8 cellular contexts compared by ENCODE assay signal in genomic region chr10:102432162-102432950, GRCh38.
DNase-seq lines count a peak whose midpoint lies in the region; ATAC-seq, FAIRE-seq and TF ChIP-seq lines count a peak whose summit lies in the region.

Gene CUEDC2 (minus strand): TSS chr10:102432574. CDS start chr10:102425188, 7,386 bp downstream.

- no peaks in the 10 kb centered on the region for H3K27me3 ChIP-seq in OCI-LY3 (ENCODE audit: low read depth, low read length)

- peak within 1 kb of the TSS; percentile 99 for H3K9ac ChIP-seq in OCI-LY3 (ENCODE audit: low read length)

- no peak for TF ChIP-seq CTCF in D721Med (IDR thresholded peaks at IDR 0.05; ENCODE audit: insufficient read depth, missing control alignments)
- TF ChIP-seq CTCF in OCI-LY3 (IDR thresholded peaks at IDR 0.05; ENCODE audit: low read depth, low read length), result no peak

- peak within 1 kb of the TSS; percentile 100 for H3K4me3 ChIP-seq in OCI-LY3 (ENCODE audit: low read length)

- H3K79me2 ChIP-seq in OCI-LY3 (ENCODE audit: low read length), result peaks cover 15% of the 10 kb centered on the region

- peak within 1 kb of the TSS; percentile 74 for H3K27ac ChIP-seq in OCI-LY3 (ENCODE audit: low read length)

- FAIRE-seq in D721Med (lab: Jason Lieb, UNC) (no peak), endometrium (lab: Jason Lieb, UNC) (peak; percentile 94)

- H2AFZ ChIP-seq in OCI-LY3 (ENCODE audit: low read depth, low read length), result peak within 1 kb of the TSS; percentile 39; the same call in 1 of the 2 replicates

- peak; percentile 75 for ATAC-seq in GM21515 (IDR thresholded peaks at IDR 0.05; ENCODE audit: unreplicated experiment)

- H3K4me2 ChIP-seq in OCI-LY3 (ENCODE audit: low read length), result peak within 1 kb of the TSS; percentile 96

- peak; percentile 93 for DNase-seq in D721Med (ENCODE audit: insufficient read length, low spot score)
- peak; percentile 90 for DNase-seq in HuH-7 (ENCODE audit: low spot score)
- DNase-seq in activated CD8-positive, alpha-beta memory T cell treated with anti-CD3 and anti-CD28 coated beads, Interleukin-2, amount 50 U/mL, for 48 hours, result peak; percentile 99
- DNase-seq in midbrain (lab: John Stamatoyannopoulos, UW), result peak; percentile 97
- DNase-seq in stimulated activated CD8-positive, alpha-beta memory T cell treated with anti-CD3 and anti-CD28 coated beads, Interleukin-2, amount 100 ng/mL, for 48 hours (ENCODE audit: low read depth in 2 of 2), result peak; percentile 94 to 98

- H4K20me1 ChIP-seq in OCI-LY3 (ENCODE audit: insufficient read depth, low read length), result no peaks in the 10 kb centered on the region

- no peaks in the 10 kb centered on the region for H3K9me3 ChIP-seq in OCI-LY3 (ENCODE audit: insufficient read depth, low read length)

- no peaks in the 10 kb centered on the region for H3K36me3 ChIP-seq in OCI-LY3 (replicated peaks; ENCODE audit: low read depth, low read length)

- peaks cover 30% of the 10 kb centered on the region for H3K4me1 ChIP-seq in OCI-LY3 (ENCODE audit: low read length)

Comparison
In these comparisons a context has a peak if more than half of its experiments do, and no peak if none do; other contexts are left out.
1. Peak in every context shown above with its lines: DNase-seq, ATAC-seq, H3K4me3 ChIP-seq and H3K27ac ChIP-seq.